In the genomic region with DNA sequence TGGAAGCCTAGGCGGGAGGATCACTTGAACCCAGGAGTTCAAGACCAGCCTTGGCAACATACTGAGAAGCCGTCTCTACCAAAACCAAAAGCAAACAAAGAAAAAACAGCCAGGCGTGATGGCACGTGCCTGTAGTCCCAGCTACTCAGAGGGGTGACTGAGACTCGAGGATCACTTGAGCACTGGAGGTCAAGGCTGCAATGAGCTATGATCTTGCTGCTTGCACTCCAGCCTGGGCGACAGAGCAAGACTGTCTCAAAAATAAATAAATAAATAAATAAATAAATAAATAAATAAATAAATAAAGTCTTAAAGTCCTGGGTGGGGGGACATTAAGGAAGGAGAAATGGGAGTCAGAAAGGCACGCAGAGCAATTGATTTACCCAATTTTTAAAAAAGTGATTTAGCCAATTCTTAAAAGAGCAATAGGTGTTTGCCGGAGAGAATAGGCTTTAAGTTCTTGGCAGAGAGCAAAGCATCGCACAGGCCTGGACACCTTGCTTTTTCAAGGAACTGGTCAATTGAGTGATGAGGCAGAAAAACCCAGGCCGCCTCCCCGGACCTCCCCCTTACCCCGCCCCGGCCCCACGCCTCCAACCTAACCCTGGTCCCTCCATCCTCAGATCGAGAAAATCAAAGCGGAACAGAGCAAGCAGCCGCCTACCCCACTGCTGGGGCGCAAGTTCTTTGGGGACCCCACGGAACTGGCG, we compare ENCODE assay signal across 1 cellular context.
TF ChIP-seq lines count a peak whose summit lies in the region.

No MANE protein-coding gene starts in this region.

TF ChIP-seq in IMR-90, 13 proteins besides CTCF, POLR2A, EP300 and RAD21:
- no peak for TF ChIP-seq USF2 (IDR thresholded peaks at IDR 0.05; ENCODE audit: low read depth, low read length)
- TF ChIP-seq CHD1 (IDR thresholded peaks at IDR 0.05; ENCODE audit: low read depth, low read length) = no peak
- no peak for TF ChIP-seq NFE2L2 (IDR thresholded peaks at IDR 0.05; ENCODE audit: low read depth, low read length)
- TF ChIP-seq FOS (IDR thresholded peaks at IDR 0.05; ENCODE audit: low read depth, low read length) = no peak
- TF ChIP-seq RFX5 (IDR thresholded peaks at IDR 0.05; ENCODE audit: low read depth, low read length) = no peak
- no peak; the same call in 1 of the 2 replicates for TF ChIP-seq BHLHE40 (IDR thresholded peaks at IDR 0.05; ENCODE audit: low read depth, low read length)
- TF ChIP-seq MAFK (IDR thresholded peaks at IDR 0.05; ENCODE audit: low read depth, low read length) = no peak
- no peak for TF ChIP-seq ELK1 (IDR thresholded peaks at IDR 0.05; ENCODE audit: borderline replicate concordance, low read depth, low read length)
- TF ChIP-seq CEBPB (IDR thresholded peaks at IDR 0.05; ENCODE audit: low read depth, low read length) = no peak
- no peak for TF ChIP-seq MAZ (IDR thresholded peaks at IDR 0.05; ENCODE audit: borderline replicate concordance, low read depth, low read length)
- TF ChIP-seq MXI1 (IDR thresholded peaks at IDR 0.05; ENCODE audit: borderline replicate concordance, low read depth, low read length) = no peak
- TF ChIP-seq RCOR1 (IDR thresholded peaks at IDR 0.05; ENCODE audit: insufficient replicate concordance, low read length) = no peak
- TF ChIP-seq SMC3 (IDR thresholded peaks at IDR 0.05; ENCODE audit: low read depth, low read length) = no peak
